Comparison of ENCODE assay signal across 2 cellular contexts in genomic region chr16:85610059-85610445, GRCh38.
TF ChIP-seq lines count a peak whose summit lies in the region.

No MANE protein-coding gene starts in this region.

TF ChIP-seq in SK-N-SH, 30 proteins besides CTCF, POLR2A, EP300 and RAD21:
- TF ChIP-seq NFIC (IDR thresholded peaks at IDR 0.05; ENCODE audit: borderline replicate concordance) (no peak), MEF2A (IDR thresholded peaks at IDR 0.05; ENCODE audit: borderline replicate concordance, low read depth) (no peak), IRF3 (IDR thresholded peaks at IDR 0.05; ENCODE audit: low read depth, low read length) (no peak), CHD2 (IDR thresholded peaks at IDR 0.05; ENCODE audit: low read length, partially characterized antibody) (no peak), GABPA (IDR thresholded peaks at IDR 0.05; ENCODE audit: low read depth) (no peak), PBX3 (IDR thresholded peaks at IDR 0.05) (no peak), FOSL2 (IDR thresholded peaks at IDR 0.05; ENCODE audit: borderline replicate concordance, low read depth) (no peak), JUND (IDR thresholded peaks at IDR 0.05) (no peak), RCOR1 (IDR thresholded peaks at IDR 0.05; ENCODE audit: low read length) (no peak), FOXJ3 (CRISPR knock-in tag; IDR thresholded peaks at IDR 0.05) (no peak), YY1 (IDR thresholded peaks at IDR 0.05; ENCODE audit: low read depth) (no peak), SMC3 (IDR thresholded peaks at IDR 0.05; ENCODE audit: low read depth, low read length) (no peak), EZH2phosphoT487 (IDR thresholded peaks at IDR 0.05; ENCODE audit: borderline replicate concordance, low read depth) (no peak), RXRA (IDR thresholded peaks at IDR 0.05; ENCODE audit: borderline replicate concordance, low read depth) (no peak), TCF12 (IDR thresholded peaks at IDR 0.05) (no peak), RFX5 (IDR thresholded peaks at IDR 0.05; ENCODE audit: low read length) (no peak), FOXM1 (IDR thresholded peaks at IDR 0.05; ENCODE audit: low read depth) (no peak)
- TF ChIP-seq, protein P1, sequence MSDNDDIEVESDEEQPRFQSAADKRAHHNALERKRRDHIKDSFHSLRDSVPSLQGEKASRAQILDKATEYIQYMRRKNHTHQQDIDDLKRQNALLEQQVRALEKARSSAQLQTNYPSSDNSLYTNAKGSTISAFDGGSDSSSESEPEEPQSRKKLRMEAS (IDR thresholded peaks at IDR 0.05; ENCODE audit: low read depth), result no peak
- TF ChIP-seq, protein P2, sequence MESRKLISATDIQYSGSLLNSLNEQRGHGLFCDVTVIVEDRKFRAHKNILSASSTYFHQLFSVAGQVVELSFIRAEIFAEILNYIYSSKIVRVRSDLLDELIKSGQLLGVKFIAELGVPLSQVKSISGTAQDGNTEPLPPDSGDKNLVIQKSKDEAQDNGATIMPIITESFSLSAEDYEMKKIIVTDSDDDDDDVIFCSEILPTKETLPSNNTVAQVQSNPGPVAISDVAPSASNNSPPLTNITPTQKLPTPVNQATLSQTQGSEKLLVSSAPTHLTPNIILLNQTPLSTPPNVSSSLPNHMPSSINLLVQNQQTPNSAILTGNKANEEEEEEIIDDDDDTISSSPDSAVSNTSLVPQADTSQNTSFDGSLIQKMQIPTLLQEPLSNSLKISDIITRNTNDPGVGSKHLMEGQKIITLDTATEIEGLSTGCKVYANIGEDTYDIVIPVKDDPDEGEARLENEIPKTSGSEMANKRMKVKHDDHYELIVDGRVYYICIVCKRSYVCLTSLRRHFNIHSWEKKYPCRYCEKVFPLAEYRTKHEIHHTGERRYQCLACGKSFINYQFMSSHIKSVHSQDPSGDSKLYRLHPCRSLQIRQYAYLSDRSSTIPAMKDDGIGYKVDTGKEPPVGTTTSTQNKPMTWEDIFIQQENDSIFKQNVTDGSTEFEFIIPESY (IDR thresholded peaks at IDR 0.05; ENCODE audit: borderline replicate concordance, low read depth), result no peak

TF ChIP-seq in HepG2, 621 proteins besides CTCF, POLR2A, EP300 and RAD21:
- peak; percentile 16; the same call in 1 of the 2 replicates for TF ChIP-seq EEA1 (CRISPR knock-in tag; IDR thresholded peaks at IDR 0.05; ENCODE audit: borderline replicate concordance)
- TF ChIP-seq ZNF75D (CRISPR knock-in tag; IDR thresholded peaks at IDR 0.05; ENCODE audit: borderline replicate concordance), result peak; percentile 22; the same call in 1 of the 2 replicates
- peak; percentile 71 for TF ChIP-seq ZNF772 (CRISPR knock-in tag; IDR thresholded peaks at IDR 0.05)
- TF ChIP-seq ZNF512 (CRISPR knock-in tag; IDR thresholded peaks at IDR 0.05), result no peak
- peak; percentile 44 for TF ChIP-seq DBP (CRISPR knock-in tag; IDR thresholded peaks at IDR 0.05; ENCODE audit: not compliant biosample characterization)
- TF ChIP-seq ZNF788 (CRISPR knock-in tag; IDR thresholded peaks at IDR 0.05; ENCODE audit: borderline replicate concordance), result 0 out of 2 replicates have a peak, but pooled peaks have one; percentile 20
- TF ChIP-seq GABPA (IDR thresholded peaks at IDR 0.05; ENCODE audit: low read depth, low read length), result 0 out of 2 replicates have a peak, but pooled peaks have one; percentile 5
- no peak for TF ChIP-seq GABPA (CRISPR knock-in tag; IDR thresholded peaks at IDR 0.05; ENCODE audit: low read depth)
- TF ChIP-seq BRD4 (CRISPR knock-in tag; IDR thresholded peaks at IDR 0.05), result 0 out of 2 replicates have a peak, but pooled peaks have one; percentile 7
- no peak for TF ChIP-seq NONO (IDR thresholded peaks at IDR 0.05)
- TF ChIP-seq NONO (CRISPR knock-in tag; conservative IDR thresholded peaks at IDR 0.05), result 0 out of 2 replicates have a peak, but pooled peaks have one; percentile 12
- 0 out of 2 replicates have a peak, but pooled peaks have one; percentile 70 for TF ChIP-seq ZNF572 (CRISPR knock-in tag; IDR thresholded peaks at IDR 0.05)
- TF ChIP-seq TBP (CRISPR knock-in tag; IDR thresholded peaks at IDR 0.05), result no peak
- TF ChIP-seq, protein P3, sequence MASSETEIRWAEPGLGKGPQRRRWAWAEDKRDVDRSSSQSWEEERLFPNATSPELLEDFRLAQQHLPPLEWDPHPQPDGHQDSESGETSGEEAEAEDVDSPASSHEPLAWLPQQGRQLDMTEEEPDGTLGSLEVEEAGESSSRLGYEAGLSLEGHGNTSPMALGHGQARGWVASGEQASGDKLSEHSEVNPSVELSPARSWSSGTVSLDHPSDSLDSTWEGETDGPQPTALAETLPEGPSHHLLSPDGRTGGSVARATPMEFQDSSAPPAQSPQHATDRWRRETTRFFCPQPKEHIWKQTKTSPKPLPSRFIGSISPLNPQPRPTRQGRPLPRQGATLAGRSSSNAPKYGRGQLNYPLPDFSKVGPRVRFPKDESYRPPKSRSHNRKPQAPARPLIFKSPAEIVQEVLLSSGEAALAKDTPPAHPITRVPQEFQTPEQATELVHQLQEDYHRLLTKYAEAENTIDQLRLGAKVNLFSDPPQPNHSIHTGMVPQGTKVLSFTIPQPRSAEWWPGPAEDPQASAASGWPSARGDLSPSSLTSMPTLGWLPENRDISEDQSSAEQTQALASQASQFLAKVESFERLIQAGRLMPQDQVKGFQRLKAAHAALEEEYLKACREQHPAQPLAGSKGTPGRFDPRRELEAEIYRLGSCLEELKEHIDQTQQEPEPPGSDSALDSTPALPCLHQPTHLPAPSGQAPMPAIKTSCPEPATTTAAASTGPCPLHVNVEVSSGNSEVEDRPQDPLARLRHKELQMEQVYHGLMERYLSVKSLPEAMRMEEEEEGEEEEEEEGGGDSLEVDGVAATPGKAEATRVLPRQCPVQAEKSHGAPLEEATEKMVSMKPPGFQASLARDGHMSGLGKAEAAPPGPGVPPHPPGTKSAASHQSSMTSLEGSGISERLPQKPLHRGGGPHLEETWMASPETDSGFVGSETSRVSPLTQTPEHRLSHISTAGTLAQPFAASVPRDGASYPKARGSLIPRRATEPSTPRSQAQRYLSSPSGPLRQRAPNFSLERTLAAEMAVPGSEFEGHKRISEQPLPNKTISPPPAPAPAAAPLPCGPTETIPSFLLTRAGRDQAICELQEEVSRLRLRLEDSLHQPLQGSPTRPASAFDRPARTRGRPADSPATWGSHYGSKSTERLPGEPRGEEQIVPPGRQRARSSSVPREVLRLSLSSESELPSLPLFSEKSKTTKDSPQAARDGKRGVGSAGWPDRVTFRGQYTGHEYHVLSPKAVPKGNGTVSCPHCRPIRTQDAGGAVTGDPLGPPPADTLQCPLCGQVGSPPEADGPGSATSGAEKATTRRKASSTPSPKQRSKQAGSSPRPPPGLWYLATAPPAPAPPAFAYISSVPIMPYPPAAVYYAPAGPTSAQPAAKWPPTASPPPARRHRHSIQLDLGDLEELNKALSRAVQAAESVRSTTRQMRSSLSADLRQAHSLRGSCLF (CRISPR knock-in tag; IDR thresholded peaks at IDR 0.05; ENCODE audit: borderline replicate concordance), result 0 out of 2 replicates have a peak, but pooled peaks have one; percentile 1
- 0 out of 2 replicates have a peak, but pooled peaks have one; percentile 27 for TF ChIP-seq ZNF138 (CRISPR knock-in tag; IDR thresholded peaks at IDR 0.05; ENCODE audit: low read depth)
- TF ChIP-seq POLR2AphosphoS2 (IDR thresholded peaks at IDR 0.05; ENCODE audit: low read depth, low read length), result no peak
- TF ChIP-seq RELA (CRISPR knock-in tag; IDR thresholded peaks at IDR 0.05), result no peak
- TF ChIP-seq SP4 (CRISPR knock-in tag; IDR thresholded peaks at IDR 0.05), result 0 out of 2 replicates have a peak, but pooled peaks have one; percentile 45
- 0 out of 2 replicates have a peak, but pooled peaks have one; percentile 31 for TF ChIP-seq ZNF674 (CRISPR knock-in tag; IDR thresholded peaks at IDR 0.05; ENCODE audit: low read depth)
- TF ChIP-seq TEAD2 (CRISPR knock-in tag; IDR thresholded peaks at IDR 0.05), result 0 out of 2 replicates have a peak, but pooled peaks have one; percentile 13
- TF ChIP-seq ZNF253 (CRISPR knock-in tag; IDR thresholded peaks at IDR 0.05; ENCODE audit: borderline replicate concordance), result peak; percentile 26; the same call in 1 of the 2 replicates
- no peak for TF ChIP-seq RXRB (CRISPR knock-in tag; IDR thresholded peaks at IDR 0.05; ENCODE audit: borderline replicate concordance)
- 0 out of 2 replicates have a peak, but pooled peaks have one; percentile 63 for TF ChIP-seq ZNF180 (CRISPR knock-in tag; IDR thresholded peaks at IDR 0.05; ENCODE audit: borderline replicate concordance, low read depth)
- 0 out of 2 replicates have a peak, but pooled peaks have one; percentile 5 for TF ChIP-seq ZNF292 (CRISPR knock-in tag; IDR thresholded peaks at IDR 0.05; ENCODE audit: borderline replicate concordance, low read depth)
- TF ChIP-seq EED (CRISPR knock-in tag; IDR thresholded peaks at IDR 0.05), result peak; percentile 34; the same call in 1 of the 2 replicates
- TF ChIP-seq, protein P4, sequence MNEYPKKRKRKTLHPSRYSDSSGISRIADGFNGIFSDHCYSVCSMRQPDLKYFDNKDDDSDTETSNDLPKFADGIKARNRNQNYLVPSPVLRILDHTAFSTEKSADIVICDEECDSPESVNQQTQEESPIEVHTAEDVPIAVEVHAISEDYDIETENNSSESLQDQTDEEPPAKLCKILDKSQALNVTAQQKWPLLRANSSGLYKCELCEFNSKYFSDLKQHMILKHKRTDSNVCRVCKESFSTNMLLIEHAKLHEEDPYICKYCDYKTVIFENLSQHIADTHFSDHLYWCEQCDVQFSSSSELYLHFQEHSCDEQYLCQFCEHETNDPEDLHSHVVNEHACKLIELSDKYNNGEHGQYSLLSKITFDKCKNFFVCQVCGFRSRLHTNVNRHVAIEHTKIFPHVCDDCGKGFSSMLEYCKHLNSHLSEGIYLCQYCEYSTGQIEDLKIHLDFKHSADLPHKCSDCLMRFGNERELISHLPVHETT (CRISPR knock-in tag; conservative IDR thresholded peaks at IDR 0.05), result 0 out of 2 replicates have a peak, but pooled peaks have one; percentile 16
- peak; percentile 30; the same call in 1 of the 2 replicates for TF ChIP-seq ZSCAN21 (CRISPR knock-in tag; IDR thresholded peaks at IDR 0.05; ENCODE audit: borderline replicate concordance)
